11 cellular contexts compared by ENCODE assay signal in the genomic region with DNA sequence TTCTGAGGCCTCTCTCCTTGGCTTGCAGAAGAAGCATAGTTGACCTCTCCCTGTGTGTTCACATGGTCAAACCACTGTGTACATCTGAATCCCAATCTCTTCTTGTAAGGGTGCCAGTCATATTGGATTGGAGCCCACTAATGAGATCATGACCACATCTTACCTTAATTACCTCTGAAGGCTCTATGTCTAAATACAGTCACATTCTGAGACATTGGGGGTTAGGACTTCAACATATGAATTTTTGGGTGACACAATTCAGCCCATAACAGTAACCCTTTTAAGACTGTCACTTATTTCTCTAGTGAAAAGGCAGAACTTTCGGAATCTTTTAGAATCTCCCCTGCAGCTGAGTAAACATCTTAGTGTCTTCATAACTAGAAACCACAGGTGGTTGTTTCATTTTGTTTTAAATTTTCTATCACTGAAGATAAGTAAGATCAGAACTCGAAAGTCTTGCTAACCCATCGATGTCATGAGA. TPM values are rescaled to one million over a fixed set of nuclear protein-coding genes. Genes with fewer than 3 reads are reported as not detected.
A peak's percentile ranks its signal among the peaks of the same experiment; 100 is the strongest.
DNase-seq lines count a peak whose midpoint lies in the region; ATAC-seq lines count a peak whose summit lies in the region.
"Had no signal": no experiment of that assay in that cellular context is flagged by ENCODE, and none has a peak within 500 bp of the region (broad histone marks: within the 10 kb centered on the region; RNA-seq: fewer than 3 reads in every experiment).

No MANE protein-coding gene starts in this region.

- no peak overlapping the region for H3K4me3 Mint-ChIP-seq in activated CD4-positive, alpha-beta T cell treated with anti-CD3 and anti-CD28 coated beads, Interleukin-2, amount 10 ng/mL, durations not matched to agents 7 days and 5 days

- H3K27ac Mint-ChIP-seq in activated CD4-positive, alpha-beta T cell treated with anti-CD3 and anti-CD28 coated beads, Interleukin-2, amount 10 ng/mL, durations not matched to agents 7 days and 5 days: peak overlapping the region; percentile 54

- peaks cover 3% of the 10 kb centered on the region for H3K9me3 Mint-ChIP-seq in activated CD4-positive, alpha-beta T cell treated with anti-CD3 and anti-CD28 coated beads, Interleukin-2, amount 10 ng/mL, durations not matched to agents 7 days and 5 days

- no peak overlapping the region for H3K4me3 ChIP-seq in Karpas-422 (ENCODE audit: low read length)

- peak overlapping the region; percentile 2 for H3K4me2 ChIP-seq in Karpas-422 (ENCODE audit: low read depth, low read length, poor library complexity, severe bottlenecking)

- DNase-seq in activated CD4-positive, alpha-beta T cell treated with anti-CD3 and anti-CD28 coated beads, Interleukin-2, amount 10 ng/mL, durations not matched to agents 7 days and 5 days: no peak
- DNase-seq in activated CD4-positive, alpha-beta T cell treated with anti-CD3 and anti-CD28 coated beads for 1 hour: no peak
- DNase-seq in Karpas-422: no peak
- peak; percentile 78 for DNase-seq in iris pigment epithelial cell (ENCODE audit: low read depth)
- no peak for DNase-seq in T-helper 9 cell
- no peak for DNase-seq in kidney tubule cell (ENCODE audit: low spot score)
- DNase-seq: ACHN, NCI-H2081 treated with DMSO at 0.1 percent for 48 hours had no signal

- CTCF ChIA-PET in activated CD4-positive, alpha-beta T cell treated with anti-CD3 and anti-CD28 coated beads, Interleukin-2, amount 10 ng/mL, durations not matched to agents 7 days and 5 days (lab: Charles Lee): interaction anchor here (0.6 to 3.7 kb wide), 11 partner anchors 8 to 548 kb away, joined by 3 to 15 read pairs (median 3); no protein-coding TSS in a partner anchor

- peaks cover 7% of the 10 kb centered on the region for H3K36me3 Mint-ChIP-seq in activated CD4-positive, alpha-beta T cell treated with anti-CD3 and anti-CD28 coated beads, Interleukin-2, amount 10 ng/mL, durations not matched to agents 7 days and 5 days (ENCODE audit: low read depth)

- no peaks in the 10 kb centered on the region for H4K20me1 ChIP-seq in Karpas-422 (ENCODE audit: insufficient read depth, low read depth, low read length)

- no peaks in the 10 kb centered on the region for H3K9me2 ChIP-seq in Karpas-422 (replicated peaks; ENCODE audit: insufficient read depth, low read length)

- peaks cover 39% of the 10 kb centered on the region for H3K4me1 Mint-ChIP-seq in activated CD4-positive, alpha-beta T cell treated with anti-CD3 and anti-CD28 coated beads, Interleukin-2, amount 10 ng/mL, durations not matched to agents 7 days and 5 days

- H3K36me3 ChIP-seq in Karpas-422 (ENCODE audit: insufficient read depth, low read length): no peaks in the 10 kb centered on the region

- H3K9me3 ChIP-seq in Karpas-422 (ENCODE audit: low read length): peaks cover 3% of the 10 kb centered on the region; the same call in 1 of the 2 replicates

- peak; percentile 52 for ATAC-seq in GM21786 (IDR thresholded peaks at IDR 0.05; ENCODE audit: unreplicated experiment)
- no peak for ATAC-seq in esophagus mucosa

- no peaks in the 10 kb centered on the region for H3K27me3 Mint-ChIP-seq in activated CD4-positive, alpha-beta T cell treated with anti-CD3 and anti-CD28 coated beads, Interleukin-2, amount 10 ng/mL, durations not matched to agents 7 days and 5 days

- H3K4me1 ChIP-seq in Karpas-422 (ENCODE audit: low read length): peaks cover 52% of the 10 kb centered on the region

- H3K27me3 ChIP-seq in Karpas-422 (ENCODE audit: low read length): no peaks in the 10 kb centered on the region

- peak overlapping the region; percentile 55 for H3K27ac ChIP-seq in Karpas-422 (ENCODE audit: low read length)

- POLR2A ChIA-PET in activated CD4-positive, alpha-beta T cell treated with anti-CD3 and anti-CD28 coated beads, Interleukin-2, amount 10 ng/mL, durations not matched to agents 7 days and 5 days (lab: Charles Lee): no interaction called here

- H2AFZ ChIP-seq in Karpas-422 (ENCODE audit: low read length): peak overlapping the region; percentile 42

- no peaks in the 10 kb centered on the region for H3K79me2 ChIP-seq in Karpas-422 (ENCODE audit: low read length)

- no peak overlapping the region for H3K9ac ChIP-seq in Karpas-422 (ENCODE audit: low read length)

RNA-seq across cellular contexts. Expression of gene BMP10, which starts 33.3 kb away (rescaled TPM):
- total RNA-seq in activated CD4-positive, alpha-beta T cell treated with anti-CD3 and anti-CD28 coated beads, Interleukin-2, amount 10 ng/mL, durations not matched to agents 7 days and 5 days: not detected
- not detected in 2 replicates for total RNA-seq in Karpas-422 (2014; rRNA removed; shearing (Covaris generic); ENCODE audit: low replicate concordance)
- not detected for total RNA-seq in esophagus mucosa
- total RNA-seq: omental fat pad had no signal
